Comparison of ENCODE assay signal across 1 cellular context in genomic region chr18:57814555-57814954, GRCh38.
A peak's percentile ranks its signal among the peaks of the same experiment; 100 is the strongest.
TF ChIP-seq lines count a peak whose summit lies in the region.

No MANE protein-coding gene starts in this region.

TF ChIP-seq in HepG2, 621 proteins besides CTCF, POLR2A, EP300 and RAD21:
- TF ChIP-seq PCBP2 (optimal IDR thresholded peaks at IDR 0.05; ENCODE audit: low read depth, low read length, poor library complexity, severe bottlenecking) (peak; percentile 62), HNRNPK (IDR thresholded peaks at IDR 0.05; ENCODE audit: low read depth, low read length, poor library complexity, severe bottlenecking) (peak; percentile 86), SNRNP70 (IDR thresholded peaks at IDR 0.05; ENCODE audit: low read depth, low read length) (no peak), ZSCAN21 (CRISPR knock-in tag; IDR thresholded peaks at IDR 0.05; ENCODE audit: borderline replicate concordance) (no peak), ZNF629 (CRISPR knock-in tag; conservative IDR thresholded peaks at IDR 0.05) (peak; percentile 66)
- TF ChIP-seq, protein P1, sequence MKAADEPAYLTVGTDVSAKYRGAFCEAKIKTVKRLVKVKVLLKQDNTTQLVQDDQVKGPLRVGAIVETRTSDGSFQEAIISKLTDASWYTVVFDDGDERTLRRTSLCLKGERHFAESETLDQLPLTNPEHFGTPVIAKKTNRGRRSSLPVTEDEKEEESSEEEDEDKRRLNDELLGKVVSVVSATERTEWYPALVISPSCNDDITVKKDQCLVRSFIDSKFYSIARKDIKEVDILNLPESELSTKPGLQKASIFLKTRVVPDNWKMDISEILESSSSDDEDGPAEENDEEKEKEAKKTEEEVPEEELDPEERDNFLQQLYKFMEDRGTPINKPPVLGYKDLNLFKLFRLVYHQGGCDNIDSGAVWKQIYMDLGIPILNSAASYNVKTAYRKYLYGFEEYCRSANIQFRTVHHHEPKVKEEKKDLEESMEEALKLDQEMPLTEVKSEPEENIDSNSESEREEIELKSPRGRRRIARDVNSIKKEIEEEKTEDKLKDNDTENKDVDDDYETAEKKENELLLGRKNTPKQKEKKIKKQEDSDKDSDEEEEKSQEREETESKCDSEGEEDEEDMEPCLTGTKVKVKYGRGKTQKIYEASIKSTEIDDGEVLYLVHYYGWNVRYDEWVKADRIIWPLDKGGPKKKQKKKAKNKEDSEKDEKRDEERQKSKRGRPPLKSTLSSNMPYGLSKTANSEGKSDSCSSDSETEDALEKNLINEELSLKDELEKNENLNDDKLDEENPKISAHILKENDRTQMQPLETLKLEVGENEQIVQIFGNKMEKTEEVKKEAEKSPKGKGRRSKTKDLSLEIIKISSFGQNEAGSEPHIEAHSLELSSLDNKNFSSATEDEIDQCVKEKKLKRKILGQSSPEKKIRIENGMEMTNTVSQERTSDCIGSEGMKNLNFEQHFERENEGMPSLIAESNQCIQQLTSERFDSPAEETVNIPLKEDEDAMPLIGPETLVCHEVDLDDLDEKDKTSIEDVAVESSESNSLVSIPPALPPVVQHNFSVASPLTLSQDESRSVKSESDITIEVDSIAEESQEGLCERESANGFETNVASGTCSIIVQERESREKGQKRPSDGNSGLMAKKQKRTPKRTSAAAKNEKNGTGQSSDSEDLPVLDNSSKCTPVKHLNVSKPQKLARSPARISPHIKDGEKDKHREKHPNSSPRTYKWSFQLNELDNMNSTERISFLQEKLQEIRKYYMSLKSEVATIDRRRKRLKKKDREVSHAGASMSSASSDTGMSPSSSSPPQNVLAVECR (CRISPR knock-in tag; IDR thresholded peaks at IDR 0.05; ENCODE audit: borderline replicate concordance) = no peak
